Comparison of ENCODE assay signal across 14 cellular contexts in genomic region chr12:65620026-65620425, GRCh38.
"Had no signal": no experiment of that assay in that cellular context is flagged by ENCODE, and none has a peak within 500 bp of the region (broad histone marks: within the 10 kb centered on the region; RNA-seq: fewer than 3 reads in every experiment).

No MANE protein-coding gene starts in this region.

- H3K36me3 ChIP-seq: left ventricle myocardium inferior, upper lobe of right lung had no signal

- H3K4me3 ChIP-seq: left ventricle myocardium inferior, mucosa of descending colon, upper lobe of right lung had no signal

- H3K27me3 ChIP-seq: upper lobe of right lung had no signal

- H3K27ac ChIP-seq: left ventricle myocardium inferior, upper lobe of right lung had no signal

- ATAC-seq: activated T-cell treated with anti-CD3 and anti-CD28 coated beads, Interleukin-2, amount 50 U/mL, for 72 hours; mucosa of descending colon; stimulated activated naive CD8-positive, alpha-beta T cell treated with anti-CD3 and anti-CD28 coated beads, Interleukin-15, amount 100 ng/mL, for 72 hours; upper lobe of right lung had no signal

- DNase-seq: activated CD4-positive, alpha-beta T cell treated with anti-CD3 and anti-CD28 coated beads, Interleukin-2, amount 50 U/mL, for 4 hours; activated gamma-delta T cell; activated T-cell treated with anti-CD3 and anti-CD28 coated beads, Interleukin-2, amount 50 U/mL, for 72 hours; head of caudate nucleus; kidney glomerular epithelial cell; left ventricle myocardium inferior; mammary epithelial cell; mucosa of descending colon; naive B cell; posterior cingulate gyrus; retina; stimulated activated CD4-positive, alpha-beta T cell treated with anti-CD3 and anti-CD28 coated beads, Interleukin-2, amount 100 ng/mL, for 24 hours; stimulated activated naive CD8-positive, alpha-beta T cell treated with anti-CD3 and anti-CD28 coated beads, Interleukin-15, amount 100 ng/mL, for 72 hours; upper lobe of right lung had no signal

- H3K9me3 ChIP-seq: left ventricle myocardium inferior, mucosa of descending colon, upper lobe of right lung had no signal

- H3K4me1 ChIP-seq: left ventricle myocardium inferior, upper lobe of right lung had no signal
